21 cellular contexts compared by ENCODE assay signal in the genomic region with DNA sequence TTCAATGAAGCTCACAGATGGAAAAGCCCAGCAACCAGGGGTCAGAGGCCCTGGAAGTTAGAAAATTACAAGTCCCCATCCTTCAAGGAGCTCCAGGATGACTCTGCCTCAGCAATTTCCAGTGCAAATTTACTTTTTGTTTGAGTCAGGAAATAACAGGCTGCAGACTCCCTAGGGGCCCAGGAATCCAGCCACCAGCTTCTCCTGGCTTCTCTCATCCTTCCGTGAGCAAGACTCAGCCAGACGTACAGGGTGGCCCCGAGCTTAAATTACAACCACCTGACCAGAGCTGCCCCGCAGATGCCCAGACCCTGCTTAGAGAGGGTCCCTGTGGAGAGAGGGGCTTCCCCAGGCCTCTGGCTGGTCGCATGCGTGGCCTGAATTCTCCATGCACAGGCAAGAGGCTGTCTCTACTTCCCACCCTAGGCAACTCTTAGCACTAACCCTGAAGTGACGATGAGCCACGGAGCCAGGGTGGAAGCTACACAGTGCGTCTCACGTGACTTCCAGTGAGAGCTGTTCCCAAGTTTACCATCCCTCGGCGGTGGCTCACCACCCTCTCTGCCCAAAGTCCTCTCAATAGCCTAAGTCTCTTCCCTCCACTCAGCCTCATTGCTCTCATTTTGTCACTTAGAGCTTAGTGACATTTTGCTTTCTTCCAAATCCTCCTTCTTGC. TPM values are rescaled to one million over a fixed set of nuclear protein-coding genes. Genes with fewer than 3 reads are reported as not detected.
"Had no signal": no experiment of that assay in that cellular context is flagged by ENCODE, and none has a peak within 500 bp of the region (broad histone marks: within the 10 kb centered on the region; RNA-seq: fewer than 3 reads in every experiment).

No MANE protein-coding gene starts in this region.

- H3K9me3 ChIP-seq: left ventricle myocardium inferior, sigmoid colon had no signal

- H3K27ac ChIP-seq: heart right ventricle, left ventricle myocardium inferior, sigmoid colon had no signal

- FAIRE-seq: frontal cortex had no signal

- H3K9me3 Mint-ChIP-seq: activated CD4-positive, alpha-beta memory T cell treated with anti-CD3 and anti-CD28 coated beads for 36 hours; activated naive CD4-positive, alpha-beta T cell treated with anti-CD3 and anti-CD28 coated beads, Interleukin-2, amount 10 ng/mL, durations not matched to agents 7 days and 5 days; activated T-helper 2 cell treated with anti-CD3 and anti-CD28 coated beads, Interferon-gamma antibody, Interleukin-2, Interleukin-4, amounts not matched to agents 10 μg/mL and 5 μg/mL and 100 μg/mL, durations not matched to agents 14 hours and 24 hours and 36 hours; effector memory CD8-positive, alpha-beta T cell; memory B cell; nephron progenitor cell; stimulated activated memory B cell treated with anti-CD40 and anti-IgM and Interleukin-4, amounts not matched to agents 10 μg/mL and 1 μg/mL and 100 μg/mL, for 72 hours; type B pancreatic cell had no signal

- H3K36me3 ChIP-seq: heart right ventricle, left ventricle myocardium inferior, sigmoid colon had no signal

- H3K27ac Mint-ChIP-seq: activated CD4-positive, alpha-beta memory T cell treated with anti-CD3 and anti-CD28 coated beads for 36 hours; activated CD4-positive, alpha-beta T cell treated with anti-CD3 and anti-CD28 coated beads for 36 hours; activated CD8-positive, alpha-beta memory T cell treated with anti-CD3 and anti-CD28 coated beads, Interleukin-2, amount 10 ng/mL, durations not matched to agents 7 days and 5 days; activated naive CD4-positive, alpha-beta T cell treated with anti-CD3 and anti-CD28 coated beads, Interleukin-2, amount 10 ng/mL, durations not matched to agents 7 days and 5 days; activated T-helper 2 cell treated with anti-CD3 and anti-CD28 coated beads, Interferon-gamma antibody, Interleukin-2, Interleukin-4, amounts not matched to agents 10 μg/mL and 5 μg/mL and 100 μg/mL, durations not matched to agents 14 hours and 24 hours and 36 hours; dendritic cell treated with granulocyte-macrophage colony-stimulating factor and Interleukin-4, amounts not matched to agents 40 ng/mL and 50 ng/mL, for 4 days; effector memory CD8-positive, alpha-beta T cell; memory B cell; stimulated activated memory B cell treated with anti-CD40 and anti-IgM and Interleukin-4, amounts not matched to agents 10 μg/mL and 1 μg/mL and 100 μg/mL, for 72 hours; type B pancreatic cell had no signal

- H3K4me1 Mint-ChIP-seq: activated CD4-positive, alpha-beta T cell treated with anti-CD3 and anti-CD28 coated beads for 36 hours; activated CD8-positive, alpha-beta memory T cell treated with anti-CD3 and anti-CD28 coated beads, Interleukin-2, amount 10 ng/mL, durations not matched to agents 7 days and 5 days; activated naive CD4-positive, alpha-beta T cell treated with anti-CD3 and anti-CD28 coated beads, Interleukin-2, amount 10 ng/mL, durations not matched to agents 7 days and 5 days; memory B cell; stimulated activated memory B cell treated with anti-CD40 and anti-IgM and Interleukin-4, amounts not matched to agents 10 μg/mL and 1 μg/mL and 100 μg/mL, for 72 hours had no signal

- H3K4me3 ChIP-seq: heart right ventricle, left ventricle myocardium inferior, sigmoid colon had no signal

- DNase-seq: activated CD4-positive, alpha-beta memory T cell treated with anti-CD3 and anti-CD28 coated beads for 36 hours; activated CD4-positive, alpha-beta T cell treated with anti-CD3 and anti-CD28 coated beads for 36 hours; activated CD8-positive, alpha-beta memory T cell treated with anti-CD3 and anti-CD28 coated beads, Interleukin-2, amount 10 ng/mL, durations not matched to agents 7 days and 5 days; activated naive CD4-positive, alpha-beta T cell treated with anti-CD3 and anti-CD28 coated beads, Interleukin-2, amount 10 ng/mL, durations not matched to agents 7 days and 5 days; activated T-cell treated with anti-CD3 and anti-CD28 coated beads, Interleukin-2, amount 50 U/mL, for 1 hour; effector memory CD8-positive, alpha-beta T cell; heart right ventricle; left ventricle myocardium inferior; nephron progenitor cell; sigmoid colon had no signal

- H3K4me1 ChIP-seq: sigmoid colon had no signal

- H3K36me3 Mint-ChIP-seq: activated CD4-positive, alpha-beta memory T cell treated with anti-CD3 and anti-CD28 coated beads for 36 hours; activated CD8-positive, alpha-beta memory T cell treated with anti-CD3 and anti-CD28 coated beads, Interleukin-2, amount 10 ng/mL, durations not matched to agents 7 days and 5 days; activated naive CD4-positive, alpha-beta T cell treated with anti-CD3 and anti-CD28 coated beads, Interleukin-2, amount 10 ng/mL, durations not matched to agents 7 days and 5 days; memory B cell; stimulated activated memory B cell treated with anti-CD40 and anti-IgM and Interleukin-4, amounts not matched to agents 10 μg/mL and 1 μg/mL and 100 μg/mL, for 72 hours; type B pancreatic cell had no signal

- H3K27me3 ChIP-seq: heart right ventricle, sigmoid colon had no signal

- H3K4me3 Mint-ChIP-seq: activated CD4-positive, alpha-beta memory T cell treated with anti-CD3 and anti-CD28 coated beads for 36 hours; activated CD4-positive, alpha-beta T cell treated with anti-CD3 and anti-CD28 coated beads for 36 hours; activated CD8-positive, alpha-beta memory T cell treated with anti-CD3 and anti-CD28 coated beads, Interleukin-2, amount 10 ng/mL, durations not matched to agents 7 days and 5 days; activated naive CD4-positive, alpha-beta T cell treated with anti-CD3 and anti-CD28 coated beads, Interleukin-2, amount 10 ng/mL, durations not matched to agents 7 days and 5 days; dendritic cell treated with granulocyte-macrophage colony-stimulating factor and Interleukin-4, amounts not matched to agents 40 ng/mL and 50 ng/mL, for 4 days; effector memory CD8-positive, alpha-beta T cell; memory B cell; stimulated activated memory B cell treated with anti-CD40 and anti-IgM and Interleukin-4, amounts not matched to agents 10 μg/mL and 1 μg/mL and 100 μg/mL, for 72 hours; type B pancreatic cell had no signal

- H3K27me3 Mint-ChIP-seq: activated CD4-positive, alpha-beta T cell treated with anti-CD3 and anti-CD28 coated beads for 36 hours; type B pancreatic cell had no signal

RNA-seq across cellular contexts. Expression of gene GPR142, which starts 27.1 kb away (rescaled TPM):
- total RNA-seq: activated CD4-positive, alpha-beta memory T cell treated with anti-CD3 and anti-CD28 coated beads for 36 hours; activated CD4-positive, alpha-beta T cell treated with anti-CD3 and anti-CD28 coated beads for 36 hours; activated CD8-positive, alpha-beta memory T cell treated with anti-CD3 and anti-CD28 coated beads, Interleukin-2, amount 10 ng/mL, durations not matched to agents 7 days and 5 days; activated T-helper 2 cell treated with anti-CD3 and anti-CD28 coated beads, Interferon-gamma antibody, Interleukin-2, Interleukin-4, amounts not matched to agents 10 μg/mL and 5 μg/mL and 100 μg/mL, durations not matched to agents 14 hours and 24 hours and 36 hours; fibroblast of lung; frontal cortex; left ventricle myocardium inferior; osteocyte; T-helper 1 cell treated with Interleukin-12 subunit alpha and Interleukin-12 subunit beta and Interleukin-4 antibody, amounts not matched to agents 30 ng/mL and 1 ng/mL, for 36 hours had no signal
- polyA plus RNA-seq: fibroblast of lung, heart right ventricle had no signal

RNA-seq across cellular contexts. Expression of gene BTBD17, which starts 32.7 kb away (rescaled TPM):
- total RNA-seq: activated CD4-positive, alpha-beta memory T cell treated with anti-CD3 and anti-CD28 coated beads for 36 hours; activated CD4-positive, alpha-beta T cell treated with anti-CD3 and anti-CD28 coated beads for 36 hours; activated CD8-positive, alpha-beta memory T cell treated with anti-CD3 and anti-CD28 coated beads, Interleukin-2, amount 10 ng/mL, durations not matched to agents 7 days and 5 days; activated T-helper 2 cell treated with anti-CD3 and anti-CD28 coated beads, Interferon-gamma antibody, Interleukin-2, Interleukin-4, amounts not matched to agents 10 μg/mL and 5 μg/mL and 100 μg/mL, durations not matched to agents 14 hours and 24 hours and 36 hours; heart right ventricle; left ventricle myocardium inferior; mucosa of gallbladder; osteocyte; sigmoid colon; subcutaneous adipose tissue; T-helper 1 cell treated with Interleukin-12 subunit alpha and Interleukin-12 subunit beta and Interleukin-4 antibody, amounts not matched to agents 30 ng/mL and 1 ng/mL, for 36 hours had no signal
- polyA plus RNA-seq: fibroblast of lung, heart right ventricle had no signal

RNA-seq across cellular contexts. Expression of gene GPRC5C, which starts 37.5 kb away (rescaled TPM):
- total RNA-seq: activated CD8-positive, alpha-beta memory T cell treated with anti-CD3 and anti-CD28 coated beads, Interleukin-2, amount 10 ng/mL, durations not matched to agents 7 days and 5 days had no signal
